In the genomic region with DNA sequence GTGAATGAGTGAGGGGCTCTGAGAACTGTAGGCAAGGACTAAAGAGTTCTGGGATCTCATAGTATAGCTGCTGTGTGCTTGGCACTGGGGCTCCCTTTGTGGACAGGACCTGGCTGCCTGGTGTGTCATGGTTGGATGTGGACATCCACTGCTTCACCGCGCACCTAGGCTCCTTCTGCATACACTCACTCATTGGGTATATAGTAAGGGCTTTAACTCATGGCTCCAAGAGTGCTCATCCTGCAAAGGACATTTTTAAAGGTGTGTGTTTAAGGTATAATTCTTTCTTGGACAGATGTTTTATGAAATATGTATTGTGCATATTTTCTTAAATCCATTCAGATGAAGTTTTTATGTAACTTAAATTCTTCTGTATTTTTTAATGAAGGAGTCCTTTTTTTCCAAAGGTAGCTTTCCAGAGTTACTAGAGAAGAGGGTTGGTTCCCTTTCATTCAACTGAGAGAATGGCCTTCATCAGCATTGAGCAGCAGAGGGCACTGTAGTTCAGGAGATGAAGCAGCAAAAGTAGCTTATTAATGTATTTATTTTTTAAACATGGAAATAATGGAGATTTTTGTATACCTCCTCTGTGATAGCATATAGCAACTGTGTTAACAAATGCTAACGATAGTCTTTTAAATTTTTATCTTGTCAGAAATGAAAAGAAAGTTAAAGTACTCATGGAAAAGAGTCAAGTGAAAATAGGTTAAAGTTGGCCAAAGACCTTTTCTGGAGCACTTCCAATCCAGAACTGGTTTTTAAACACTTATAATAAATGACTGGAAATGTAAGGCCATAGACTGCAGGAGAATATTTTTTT, we compare ENCODE assay signal across 8 cellular contexts. TPM values are rescaled to one million over a fixed set of nuclear protein-coding genes. Genes with fewer than 3 reads are reported as not detected.
DNase-seq lines count a peak whose midpoint lies in the region; ATAC-seq and TF ChIP-seq lines count a peak whose summit lies in the region.

No MANE protein-coding gene starts in this region.

- CTCF ChIA-PET in SK-N-SH (lab: Yijun Ruan, JAX), result interaction anchor here (0.6 to 6.3 kb wide), 71 partner anchors 8 to 756 kb away, joined by 3 to 88 read pairs (median 4); partner anchors contain the start of genes DPH3, OXNAD1, PLCL2 and RFTN1

- no peaks in the 10 kb centered on the region for H3K27me3 Mint-ChIP-seq in stimulated activated naive B cell treated with anti-CD40 and anti-IgM and Interleukin-4, amounts not matched to agents 10 μg/mL and 1 μg/mL and 100 μg/mL, for 72 hours

- peaks cover 24 to 52% of the 10 kb centered on the region in 2 donors for H3K36me3 Mint-ChIP-seq in stimulated activated naive B cell treated with anti-CD40 and anti-IgM and Interleukin-4, amounts not matched to agents 10 μg/mL and 1 μg/mL and 100 μg/mL, for 72 hours

- TF ChIP-seq CTCF in SK-N-SH (IDR thresholded peaks at IDR 0.05) (peak; percentile 96), breast epithelium (IDR thresholded peaks at IDR 0.05) (peak in 2 of 3 donors; percentile 62 to 80)

- DNase-seq in activated T-cell treated with anti-CD3 and anti-CD28 coated beads for 1 hour (ENCODE audit: low read depth) (peak; percentile 46), SK-N-SH (peak; percentile 30), breast epithelium (ENCODE audit: low spot score in 2 of 2) (no peak), left colon (peak in 1 of 2 donors; percentile 53), NCI-H1436 (lab: John Stamatoyannopoulos, UW) (no peak)
- no peak for DNase-seq in activated T-cell treated with anti-CD3 and anti-CD28 coated beads, Interleukin-2, amount 50 U/mL, for 48 hours
- DNase-seq in Jurkat, Clone E6-1 (ENCODE audit: low read depth, low spot score), result no peak
- no peak for DNase-seq in stimulated activated naive B cell treated with anti-CD40 and anti-IgM and Interleukin-4, amounts not matched to agents 10 μg/mL and 1 μg/mL and 100 μg/mL, for 72 hours

- no peaks in the 10 kb centered on the region for H3K9me3 ChIP-seq in SK-N-SH
- no peaks in the 10 kb centered on the region for H3K9me3 ChIP-seq in breast epithelium

- H3K9ac ChIP-seq in SK-N-SH, result no peak overlapping the region

- H3K27ac ChIP-seq in SK-N-SH (ENCODE audit: low read depth in 2 of 2, low read length in 1 of 2) (peak overlapping the region in 1 of 2 experiments; percentile 76; a peak in 2 of 4 replicates), breast epithelium (no peak overlapping the region)

- H3K27ac Mint-ChIP-seq in stimulated activated naive B cell treated with anti-CD40 and anti-IgM and Interleukin-4, amounts not matched to agents 10 μg/mL and 1 μg/mL and 100 μg/mL, for 72 hours, result peak overlapping the region; percentile 51

- no peaks in the 10 kb centered on the region; the same call in 1 of the 2 replicates for H4K20me1 ChIP-seq in SK-N-SH (ENCODE audit: insufficient read depth)

- intact Hi-C loops in breast epithelium (cut with DNase I; ENCODE audit: low total_unique reads), result loop anchor here (10.0 kb wide), 1 partner anchor 265 kb away; no protein-coding TSS in a partner anchor
- intact Hi-C loops in left colon (cut with DNase I, micrococcal nuclease), result loop anchor here in 1 of 2 donors (5.0 kb wide), 1 partner anchor 262 kb away; no protein-coding TSS in a partner anchor

- H3K4me3 ChIP-seq in Jurkat, Clone E6-1 (ENCODE audit: low read length), result peak overlapping the region; percentile 9
- peak overlapping the region in 1 of 2 experiments; percentile 33; a peak in 1 of 4 replicates for H3K4me3 ChIP-seq in SK-N-SH (ENCODE audit: low read depth in 2 of 2, low read length in 1 of 2)
- no peak overlapping the region for H3K4me3 ChIP-seq in breast epithelium

- H3F3A ChIP-seq in SK-N-SH (replicated peaks; ENCODE audit: insufficient read depth), result peaks cover 5% of the 10 kb centered on the region

- TF ChIP-seq RAD21 in SK-N-SH (IDR thresholded peaks at IDR 0.05; ENCODE audit: low read length), result peak; percentile 97

- no peak overlapping the region for H3K4me2 ChIP-seq in SK-N-SH

- H3K9me3 Mint-ChIP-seq in stimulated activated naive B cell treated with anti-CD40 and anti-IgM and Interleukin-4, amounts not matched to agents 10 μg/mL and 1 μg/mL and 100 μg/mL, for 72 hours, result no peaks in the 10 kb centered on the region

- H3K9me2 ChIP-seq in SK-N-SH, result no peaks in the 10 kb centered on the region

- no peak for TF ChIP-seq POLR2A in breast epithelium (IDR thresholded peaks at IDR 0.05)

- no peak overlapping the region for H2AFZ ChIP-seq in SK-N-SH (ENCODE audit: low read depth)

- H3K4me3 Mint-ChIP-seq in stimulated activated naive B cell treated with anti-CD40 and anti-IgM and Interleukin-4, amounts not matched to agents 10 μg/mL and 1 μg/mL and 100 μg/mL, for 72 hours, result peak overlapping the region in 1 of 2 donors; percentile 21

- POLR2A ChIA-PET in SK-N-SH (lab: Yijun Ruan, JAX), result interaction anchor here (0.6 to 1.5 kb wide), 5 partner anchors 22 to 260 kb away, joined by 3 to 16 read pairs (median 3); partner anchors contain the start of gene OXNAD1

- WGBS in SK-N-SH (ENCODE audit: low lambda C conversion rate), result 34% methylated on average over 3 of the region's 3 CpGs

- TF ChIP-seq EP300 in SK-N-SH (IDR thresholded peaks at IDR 0.05; ENCODE audit: borderline replicate concordance in 1 of 2, low read depth in 1 of 2, low read length in 1 of 2), result no peak

- peaks cover 0 to 11% of the 10 kb centered on the region in 2 experiments; a peak in 2 of 4 replicates for H3K4me1 ChIP-seq in SK-N-SH (ENCODE audit: control insufficient read depth in 1 of 2, insufficient read depth in 2 of 2, low read depth in 1 of 2, low read length in 1 of 2)
- no peaks in the 10 kb centered on the region for H3K4me1 ChIP-seq in breast epithelium

- H3K36me3 ChIP-seq in SK-N-SH (replicated peaks in 1 of 2; ENCODE audit: control insufficient read depth in 1 of 2, insufficient read depth in 2 of 2, low read length in 1 of 2), result peaks cover 17 to 28% of the 10 kb centered on the region in 2 experiments
- H3K36me3 ChIP-seq in breast epithelium, result no peaks in the 10 kb centered on the region

- no peaks in the 10 kb centered on the region for H3K27me3 ChIP-seq in SK-N-SH (ENCODE audit: insufficient read depth)
- H3K27me3 ChIP-seq in breast epithelium, result no peaks in the 10 kb centered on the region

- no peaks in the 10 kb centered on the region for H3K79me2 ChIP-seq in SK-N-SH (ENCODE audit: insufficient read depth)

- peak; percentile 56 for ATAC-seq in left colon
- peak; percentile 45 to 63 for ATAC-seq in stimulated activated naive B cell treated with anti-CD40 and anti-IgM and Interleukin-4, amounts not matched to agents 10 μg/mL and 1 μg/mL and 100 μg/mL, for 72 hours (replicated peaks)

- peaks cover 20 to 38% of the 10 kb centered on the region in 2 donors for H3K4me1 Mint-ChIP-seq in stimulated activated naive B cell treated with anti-CD40 and anti-IgM and Interleukin-4, amounts not matched to agents 10 μg/mL and 1 μg/mL and 100 μg/mL, for 72 hours

TF ChIP-seq in SK-N-SH, 30 proteins besides CTCF, POLR2A, EP300 and RAD21:
- TF ChIP-seq, protein P1, sequence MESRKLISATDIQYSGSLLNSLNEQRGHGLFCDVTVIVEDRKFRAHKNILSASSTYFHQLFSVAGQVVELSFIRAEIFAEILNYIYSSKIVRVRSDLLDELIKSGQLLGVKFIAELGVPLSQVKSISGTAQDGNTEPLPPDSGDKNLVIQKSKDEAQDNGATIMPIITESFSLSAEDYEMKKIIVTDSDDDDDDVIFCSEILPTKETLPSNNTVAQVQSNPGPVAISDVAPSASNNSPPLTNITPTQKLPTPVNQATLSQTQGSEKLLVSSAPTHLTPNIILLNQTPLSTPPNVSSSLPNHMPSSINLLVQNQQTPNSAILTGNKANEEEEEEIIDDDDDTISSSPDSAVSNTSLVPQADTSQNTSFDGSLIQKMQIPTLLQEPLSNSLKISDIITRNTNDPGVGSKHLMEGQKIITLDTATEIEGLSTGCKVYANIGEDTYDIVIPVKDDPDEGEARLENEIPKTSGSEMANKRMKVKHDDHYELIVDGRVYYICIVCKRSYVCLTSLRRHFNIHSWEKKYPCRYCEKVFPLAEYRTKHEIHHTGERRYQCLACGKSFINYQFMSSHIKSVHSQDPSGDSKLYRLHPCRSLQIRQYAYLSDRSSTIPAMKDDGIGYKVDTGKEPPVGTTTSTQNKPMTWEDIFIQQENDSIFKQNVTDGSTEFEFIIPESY (IDR thresholded peaks at IDR 0.05; ENCODE audit: borderline replicate concordance, low read depth), result no peak
- peak; percentile 92 for TF ChIP-seq SMC3 (IDR thresholded peaks at IDR 0.05; ENCODE audit: low read depth, low read length)

RNA-seq across cellular contexts. Expression of gene OXNAD1, which starts 25.2 kb away (rescaled TPM):
- 15.0 TPM for polyA plus RNA-seq in Jurkat, Clone E6-1 (2012; ENCODE audit: insufficient read depth, insufficient read length)
- polyA plus RNA-seq in SK-N-SH (2012; rRNA removed), result 6.9 and 10.0 TPM in 2 replicates
- polyA plus RNA-seq in SK-N-SH (2012; cell fraction: cytosol; rRNA removed), result 8.4 TPM in 2 replicates
- polyA plus RNA-seq in SK-N-SH (2012; cell fraction: nucleus; rRNA removed), result 4.6 and 9.2 TPM in 2 replicates
- total RNA-seq in breast epithelium (10 to 100 TPM; 13.1 to 22.8 (median 15.7) TPM), left colon (10 to 100 TPM; 29.1 to 31.7 TPM)

RNA-seq across cellular contexts. Expression of gene DPH3, which starts 25.5 kb away (rescaled TPM):
- 24.7 TPM for polyA plus RNA-seq in Jurkat, Clone E6-1 (2012; ENCODE audit: insufficient read depth, insufficient read length)
- polyA plus RNA-seq in SK-N-SH (2012; rRNA removed), result 8.5 and 10.8 TPM in 2 replicates
- 14.7 and 16.2 TPM in 2 replicates for polyA plus RNA-seq in SK-N-SH (2012; cell fraction: cytosol; rRNA removed)
- 2.9 and 4.0 TPM in 2 replicates for polyA plus RNA-seq in SK-N-SH (2012; cell fraction: nucleus; rRNA removed)
- total RNA-seq in breast epithelium, result 10 to 100 TPM; 17.7 to 33.6 (median 21.0) TPM
- total RNA-seq in left colon, result 10 to 100 TPM; 19.6 to 22.7 TPM

Comparison
In these comparisons a context has a peak if more than half of its experiments do, and no peak if none do; other contexts are left out.
1. DNase-seq: peak in activated T-cell treated with anti-CD3 and anti-CD28 coated beads for 1 hour (single experiment) and SK-N-SH (single experiment); none in activated T-cell treated with anti-CD3 and anti-CD28 coated beads, Interleukin-2, amount 50 U/mL, for 48 hours (0 of 2), Jurkat, Clone E6-1 (single experiment), breast epithelium (0 of 2), stimulated activated naive B cell treated with anti-CD40 and anti-IgM and Interleukin-4, amounts not matched to agents 10 μg/mL and 1 μg/mL and 100 μg/mL, for 72 hours (single experiment) and NCI-H1436 (single experiment).